27 cellular contexts compared by ENCODE assay signal in genomic region chr16:49024016-49024415, GRCh38.
"Had no signal": no experiment of that assay in that cellular context is flagged by ENCODE, and none has a peak within 500 bp of the region (broad histone marks: within the 10 kb centered on the region; RNA-seq: fewer than 3 reads in every experiment).

No MANE protein-coding gene starts in this region.

- H3K27ac Mint-ChIP-seq: memory B cell; naive B cell; natural killer cell treated with Interleukin-12 subunit alpha and Interleukin-12 subunit beta and Interleukin-15 and Interleukin-18, amount 100 ng/mL, for 72 hours had no signal

- H3K9me3 ChIP-seq: gastroesophageal sphincter, heart right ventricle, mucosa of descending colon, prostate gland, right atrium auricular region, suprapubic skin, transverse colon, upper lobe of right lung, uterus had no signal

- H3K27me3 Mint-ChIP-seq: memory B cell had no signal

- H3K4me1 Mint-ChIP-seq: memory B cell; naive B cell; stimulated activated naive CD8-positive, alpha-beta T cell treated with anti-CD3 and anti-CD28 coated beads, Interleukin-15, amount 100 ng/mL, for 72 hours had no signal

- H3K36me3 Mint-ChIP-seq: memory B cell; naive B cell; natural killer cell treated with Interleukin-12 subunit alpha and Interleukin-12 subunit beta and Interleukin-15 and Interleukin-18, amount 100 ng/mL, for 72 hours had no signal

- H3K4me1 ChIP-seq: gastroesophageal sphincter, prostate gland, suprapubic skin, upper lobe of right lung, uterus had no signal

- DNase-seq: dorsolateral prefrontal cortex; effector CD4-positive, alpha-beta T cell; foreskin keratinocyte; heart right ventricle; hippocampal formation; left ventricle myocardium superior; mucosa of descending colon; naive B cell; nucleus accumbens; stimulated activated CD4-positive, alpha-beta T cell treated with anti-CD3 and anti-CD28 coated beads, Interleukin-12 subunit alpha, Interleukin-12 subunit beta, amount 100 ng/mL, for 4 hours; stimulated activated CD4-positive, alpha-beta T cell treated with anti-CD3 and anti-CD28 coated beads, Interleukin-1b, Interleukin-23, amount 100 ng/mL, for 48 hours; stimulated activated CD4-positive, alpha-beta T cell treated with anti-CD3 and anti-CD28 coated beads, Interleukin-4, amount 100 ng/mL, for 1 hour; stimulated activated CD8-positive, alpha-beta memory T cell treated with anti-CD3 and anti-CD28 coated beads, Interleukin-4, amount 100 ng/mL, for 48 hours; stimulated activated naive CD4-positive, alpha-beta T cell; stimulated activated naive CD8-positive, alpha-beta T cell treated with anti-CD3 and anti-CD28 coated beads, Interleukin-15, amount 100 ng/mL, for 72 hours; transverse colon; upper lobe of right lung; uterus had no signal

- H3K27me3 ChIP-seq: foreskin keratinocyte, right atrium auricular region, uterus had no signal

- H3K4me3 ChIP-seq: dorsolateral prefrontal cortex, gastroesophageal sphincter, heart right ventricle, lung, mucosa of descending colon, prostate gland, right atrium auricular region, smooth muscle cell, suprapubic skin, transverse colon, upper lobe of right lung, uterus had no signal

- H3K36me3 ChIP-seq: gastroesophageal sphincter, heart right ventricle, prostate gland, right atrium auricular region, suprapubic skin, transverse colon, upper lobe of right lung, uterus had no signal

- ATAC-seq: gastroesophageal sphincter; heart right ventricle; left ventricle myocardium superior; natural killer cell treated with Interleukin-12 subunit alpha and Interleukin-12 subunit beta and Interleukin-15 and Interleukin-18, amount 100 ng/mL, for 72 hours; sciatic nerve; stimulated activated naive CD8-positive, alpha-beta T cell treated with anti-CD3 and anti-CD28 coated beads, Interleukin-15, amount 100 ng/mL, for 72 hours; upper lobe of right lung had no signal

- H3K4me2 ChIP-seq: smooth muscle cell had no signal

- H3K9me3 Mint-ChIP-seq: natural killer cell treated with Interleukin-12 subunit alpha and Interleukin-12 subunit beta and Interleukin-15 and Interleukin-18, amount 100 ng/mL, for 72 hours had no signal

- H3K4me3 Mint-ChIP-seq: memory B cell; naive B cell; natural killer cell treated with Interleukin-12 subunit alpha and Interleukin-12 subunit beta and Interleukin-15 and Interleukin-18, amount 100 ng/mL, for 72 hours; stimulated activated naive CD8-positive, alpha-beta T cell treated with anti-CD3 and anti-CD28 coated beads, Interleukin-15, amount 100 ng/mL, for 72 hours had no signal

- H3K27ac ChIP-seq: gastroesophageal sphincter, heart right ventricle, prostate gland, right atrium auricular region, suprapubic skin, transverse colon, upper lobe of right lung, uterus had no signal
